ENCODE assay signal across 23 cellular contexts in genomic region chr2:20915271-20915670, GRCh38.
DNase-seq lines count a peak whose midpoint lies in the region; FAIRE-seq and TF ChIP-seq lines count a peak whose summit lies in the region.
"Had no signal": no experiment of that assay in that cellular context is flagged by ENCODE, and none has a peak within 500 bp of the region (broad histone marks: within the 10 kb centered on the region; RNA-seq: fewer than 3 reads in every experiment).

No MANE protein-coding gene starts in this region.

- H4K5ac ChIP-seq in mesendoderm (ENCODE audit: low read length): no peak overlapping the region

- H3K4me1 Mint-ChIP-seq in endodermal cell: peaks cover 16% of the 10 kb centered on the region
- H3K4me1 Mint-ChIP-seq: B cell had no signal

- H2BK15ac ChIP-seq in mesendoderm (replicated peaks; ENCODE audit: low read depth): no peak overlapping the region

- no peaks in the 10 kb centered on the region for H3K79me1 ChIP-seq in mesendoderm (ENCODE audit: low read length)

- no peak overlapping the region for H3K56ac ChIP-seq in mesendoderm (ENCODE audit: low read length)

- H2BK5ac ChIP-seq in mesendoderm (ENCODE audit: low read length): no peak overlapping the region

- no peak overlapping the region for H3K27ac ChIP-seq in endodermal cell (ENCODE audit: low read depth, low read length)
- H3K27ac ChIP-seq in mesendoderm (ENCODE audit: low read depth, low read length): no peak overlapping the region
- H3K27ac ChIP-seq: 22Rv1, BLaER1, C4-2B, GM23248 had no signal

- 76% methylated on average over 4 of the region's 4 CpGs for WGBS in endodermal cell (ENCODE audit: insufficient coverage in 1 of 2, insufficient read length in 1 of 2), 2 experiments
- WGBS in mesendoderm (ENCODE audit: extremely low coverage, insufficient coverage, low lambda C conversion rate): no CpG with 5 or more reads among the region's 4 CpGs

- no peaks in the 10 kb centered on the region for H3K36me3 Mint-ChIP-seq in endodermal cell (ENCODE audit: low read depth)
- H3K36me3 Mint-ChIP-seq: CD4-positive, CD25-positive, alpha-beta regulatory T cell; CD8-positive, alpha-beta T cell had no signal

- DNase-seq in HTR-8/SVneo (ENCODE audit: insufficient read length, low spot score) (no peak), endodermal cell (peak; percentile 64), mesendoderm (peak; percentile 54), urothelium cell line (ENCODE audit: low spot score) (no peak), HT-29 (ENCODE audit: low spot score) (no peak), G401 (ENCODE audit: low spot score) (no peak)
- no peak for DNase-seq in stimulated activated CD8-positive, alpha-beta memory T cell treated with anti-CD3 and anti-CD28 coated beads, Interleukin-4, amount 100 ng/mL, for 48 hours
- DNase-seq: Caco-2; CD4-positive, CD25-positive, alpha-beta regulatory T cell; CD8-positive, alpha-beta T cell; DMS153; DND-41; GDM1; GM23248; H7; HCEC 1CT had no signal

- no peak overlapping the region for H3K4me3 Mint-ChIP-seq in endodermal cell
- H3K4me3 Mint-ChIP-seq: B cell; CD4-positive, CD25-positive, alpha-beta regulatory T cell; CD8-positive, alpha-beta T cell had no signal

- no peak overlapping the region for H3K9ac ChIP-seq in endodermal cell (ENCODE audit: extremely low read depth, low read length, poor library complexity, severe bottlenecking)
- H3K9ac ChIP-seq in mesendoderm (ENCODE audit: low read length): no peak overlapping the region
- H3K9ac ChIP-seq: BLaER1, GM23248 had no signal

- no peak overlapping the region for H3K18ac ChIP-seq in mesendoderm (ENCODE audit: low read length)

- H3K4me1 ChIP-seq in endodermal cell (ENCODE audit: control insufficient read depth, insufficient read depth, low read length): peaks cover 17% of the 10 kb centered on the region
- H3K4me1 ChIP-seq in mesendoderm (ENCODE audit: control insufficient read depth, low read depth, low read length): peaks cover 2% of the 10 kb centered on the region
- H3K4me1 ChIP-seq: BLaER1, Caco-2 had no signal

- no peak overlapping the region for H2AK5ac ChIP-seq in mesendoderm (ENCODE audit: low read length)

- peaks cover 15% of the 10 kb centered on the region for H3K9me3 Mint-ChIP-seq in endodermal cell

- no peak overlapping the region for H3K23ac ChIP-seq in mesendoderm (ENCODE audit: low read length)

- no peak for TF ChIP-seq CTCF in endodermal cell (conservative IDR thresholded peaks at IDR 0.05)

- H3K27ac Mint-ChIP-seq in endodermal cell: no peak overlapping the region
- H3K27ac Mint-ChIP-seq: B cell; CD4-positive, CD25-positive, alpha-beta regulatory T cell; CD8-positive, alpha-beta T cell had no signal

- in situ Hi-C loops in G401 (cut with HindIII; ENCODE audit: low sequenced_read_pairs): no loop called here

- no peak overlapping the region for H3K4me2 ChIP-seq in mesendoderm (ENCODE audit: low read length)
- H3K4me2 ChIP-seq: BLaER1 had no signal

- H3K27me3 Mint-ChIP-seq in endodermal cell (ENCODE audit: insufficient read depth): peaks cover 20% of the 10 kb centered on the region

- H3K36me3 ChIP-seq in endodermal cell (ENCODE audit: control insufficient read depth, insufficient read depth, low read length): no peaks in the 10 kb centered on the region
- H3K36me3 ChIP-seq in mesendoderm (ENCODE audit: control insufficient read depth, insufficient read depth, low read length): no peaks in the 10 kb centered on the region
- H3K36me3 ChIP-seq: BLaER1 had no signal

- H3K79me2 ChIP-seq in mesendoderm (ENCODE audit: control insufficient read depth, insufficient read depth, low read length): no peaks in the 10 kb centered on the region

- peak; percentile 68 for FAIRE-seq in HTR-8/SVneo (lab: Jason Lieb, UNC)
- FAIRE-seq in urothelium cell line (lab: Jason Lieb, UNC): peak; percentile 20
- FAIRE-seq: A204.1, GM12892, H1 had no signal

- H2BK120ac ChIP-seq in mesendoderm (ENCODE audit: low read depth, low read length): no peak overlapping the region

- no peak overlapping the region for H3K4ac ChIP-seq in mesendoderm (ENCODE audit: low read depth, low read length)

- H3K27me3 ChIP-seq in endodermal cell (ENCODE audit: control insufficient read depth, insufficient read depth, low read length, poor library complexity, severe bottlenecking) (peaks cover 8% of the 10 kb centered on the region), mesendoderm (ENCODE audit: insufficient read depth, low read length, poor library complexity) (no peaks in the 10 kb centered on the region)

- H3K4me3 ChIP-seq in endodermal cell (ENCODE audit: low read length) (no peak overlapping the region), mesendoderm (ENCODE audit: low read length) (no peak overlapping the region)
- H3K4me3 ChIP-seq: BLaER1, GM23248 had no signal

- no peak overlapping the region for H4K8ac ChIP-seq in mesendoderm (ENCODE audit: low read depth, low read length)

- H3K9me3 ChIP-seq in endodermal cell (ENCODE audit: control insufficient read depth, low read length): no peaks in the 10 kb centered on the region
- H3K9me3 ChIP-seq: BLaER1, Caco-2 had no signal

Comparison
In these comparisons a context has a peak if more than half of its experiments do, and no peak if none do; other contexts are left out.
1. DNase-seq: peak in endodermal cell (single experiment) and mesendoderm (single experiment); none in HTR-8/SVneo (single experiment), urothelium cell line (single experiment), HT-29 (single experiment), stimulated activated CD8-positive, alpha-beta memory T cell treated with anti-CD3 and anti-CD28 coated beads, Interleukin-4, amount 100 ng/mL, for 48 hours (single experiment) and G401 (single experiment).